In the genomic region with DNA sequence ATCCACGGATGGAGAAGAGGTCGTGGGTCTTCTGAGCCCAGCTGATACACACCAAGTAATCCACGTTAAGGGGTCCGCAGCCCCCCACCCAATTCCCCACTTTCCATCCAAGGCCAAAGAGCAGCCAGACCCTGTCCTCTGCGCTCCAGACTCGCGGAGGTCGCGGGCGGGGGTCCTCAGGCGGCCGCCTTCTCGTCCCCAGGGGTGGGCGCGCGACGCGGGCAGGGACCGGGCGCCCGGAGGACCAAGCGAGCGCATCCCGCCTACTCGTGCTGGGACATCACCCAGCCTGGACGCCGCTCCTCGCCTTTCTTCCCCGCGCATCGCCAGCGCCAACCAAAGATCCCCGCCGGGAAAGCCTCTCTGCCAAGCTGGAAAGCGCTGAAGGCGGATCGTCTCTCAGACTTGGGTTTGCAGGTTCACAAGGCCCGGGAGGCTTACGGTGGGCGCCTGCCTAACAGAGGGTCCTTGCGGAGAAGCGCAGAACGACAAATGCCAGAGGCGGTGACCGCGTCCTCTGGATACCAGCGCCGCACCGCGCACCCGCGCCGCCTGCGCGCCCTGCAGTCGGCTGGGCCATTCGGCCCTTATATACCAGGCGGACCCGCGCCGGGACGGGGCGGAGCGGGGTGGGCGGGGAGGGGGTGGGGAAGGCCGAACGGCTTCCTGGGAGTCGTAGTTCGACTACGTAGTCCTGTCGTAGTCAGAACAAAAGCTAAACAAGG, we compare ENCODE assay signal across 8 cellular contexts.
A peak's percentile ranks its signal among the peaks of the same experiment; 100 is the strongest.
DNase-seq lines count a peak whose midpoint lies in the region; ATAC-seq, FAIRE-seq and TF ChIP-seq lines count a peak whose summit lies in the region.

No MANE protein-coding gene starts in this region.

- no peaks in the 10 kb centered on the region for H3K9me3 ChIP-seq in HepG2 (ENCODE audit: low read length)

- POLR2A ChIA-PET in HepG2 (lab: Yijun Ruan, JAX), result interaction anchor here (0.6 to 2.7 kb wide), 37 partner anchors 9 to 611 kb away, joined by 3 to 117 read pairs (median 4); a partner anchor contains a TSS

- intact Hi-C loops in HepG2 (cut with micrococcal nuclease; ENCODE audit: unreplicated experiment), result loop anchor here (1.0 to 5.0 kb wide), 5 partner anchors 12 to 610 kb away; no protein-coding TSS in a partner anchor

- peaks cover 52% of the 10 kb centered on the region for H3K79me2 ChIP-seq in HepG2 (ENCODE audit: insufficient read depth, low read length)

- H3K4me1 ChIP-seq in HepG2 (ENCODE audit: insufficient read depth, low read length), result peaks cover 39% of the 10 kb centered on the region

- TF ChIP-seq EP300 in HepG2 (IDR thresholded peaks at IDR 0.05; ENCODE audit: low read depth in 2 of 2, low read length in 2 of 2) (peak; percentile 42 to 52; a peak in 2 of 4 replicates), HepG2 (CRISPR knock-in tag; IDR thresholded peaks at IDR 0.05; ENCODE audit: borderline replicate concordance) (0 out of 2 replicates have a peak, but pooled peaks have one; percentile 15)

- 2% methylated on average over 17 of the region's 71 CpGs for WGBS in HepG2 (ENCODE audit: low lambda C conversion rate)

- TF ChIP-seq CTCF in HepG2 (CRISPR knock-in tag; IDR thresholded peaks at IDR 0.05), result peak; percentile 55

- H3K36me3 ChIP-seq in HepG2 (replicated peaks in 1 of 2; ENCODE audit: control insufficient read depth in 1 of 2, insufficient read depth in 2 of 2, low read length in 2 of 2), result no peaks in the 10 kb centered on the region

- peak overlapping the region; percentile 21 for H2AFZ ChIP-seq in HepG2 (ENCODE audit: low read length)

- peak overlapping the region; percentile 90 for H3K4me2 ChIP-seq in HepG2 (ENCODE audit: low read depth, low read length)

- no peaks in the 10 kb centered on the region; a peak in 1 of 5 replicates for H3K27me3 ChIP-seq in HepG2 (ENCODE audit: control insufficient read depth in 1 of 2, insufficient read depth in 2 of 2, low read length in 2 of 2)

- ATAC-seq in HepG2 (peak; percentile 87), HG02884 (IDR thresholded peaks at IDR 0.05; ENCODE audit: unreplicated experiment) (no peak)

- peak; percentile 100 for TF ChIP-seq POLR2A in HepG2 (IDR thresholded peaks at IDR 0.05; ENCODE audit: insufficient read depth in 1 of 2, low read depth in 2 of 2, low read length in 2 of 2)

- FAIRE-seq in HepG2 (lab: Jason Lieb, UNC), result no peak

- peak overlapping the region; percentile 93 for H3K9ac ChIP-seq in HepG2 (ENCODE audit: insufficient read depth, low read depth, low read length)

- H3K27ac ChIP-seq in HepG2 (ENCODE audit: extremely low read length, insufficient read depth, low read length), result peak overlapping the region; percentile 58

- DNase-seq in ELF-1 (ENCODE audit: low read depth, low spot score), result peak; percentile 85
- peak; percentile 79 for DNase-seq in HCEC 1CT
- peak; percentile 71 for DNase-seq in NCI-H1694 treated with DMSO at 0.1 percent for 48 hours (lab: John Stamatoyannopoulos, UW)
- DNase-seq in activated CD4-positive, alpha-beta T cell treated with anti-CD3 and anti-CD28 coated beads for 24 hours (ENCODE audit: low read depth in 2 of 2), result peak; percentile 14 to 37
- DNase-seq in dermis blood vessel endothelial cell, result peak; percentile 42
- peak; percentile 78 for DNase-seq in HepG2 (ENCODE audit: low spot score)
- DNase-seq in stimulated activated CD4-positive, alpha-beta T cell treated with anti-CD3 and anti-CD28 coated beads, Interleukin-2, amount 100 ng/mL, for 24 hours, result peak; percentile 56 to 64

- H3K4me3 ChIP-seq in HepG2 (replicated peaks in 1 of 3; ENCODE audit: insufficient read depth in 1 of 3, low read depth in 2 of 3, low read length in 3 of 3), result peak overlapping the region; percentile 93 to 99 (median 98)

- CTCF ChIA-PET in HepG2 (lab: Yijun Ruan, JAX; ENCODE audit: low intra/inter-chr PET ratio, low total read pairs), result interaction anchor here (0.8 kb wide), 1 partner anchor 35 kb away, joined by 3 read pairs; no protein-coding TSS in a partner anchor

- TF ChIP-seq RAD21 in HepG2 (CRISPR knock-in tag; IDR thresholded peaks at IDR 0.05), result peak; percentile 83

- peaks cover 10% of the 10 kb centered on the region; the same call in 1 of the 2 replicates for H4K20me1 ChIP-seq in HepG2 (ENCODE audit: insufficient read depth, low read length)

- in situ Hi-C loops in HepG2 (cut with HindIII; ENCODE audit: extremely low pct_ligation_motif_present, low pct_unique_long_range_greater_than_20kb), result no loop called here

- no TSS peak for BruUV-seq in HepG2 (replicated peaks; lab: Mats Ljungman, UMichigan)

TF ChIP-seq in HepG2, 621 proteins besides CTCF, POLR2A, EP300 and RAD21 (continues in another document):
- TF ChIP-seq ZNF552 (CRISPR knock-in tag; IDR thresholded peaks at IDR 0.05; ENCODE audit: borderline replicate concordance) (no peak), ETV5 (CRISPR knock-in tag; IDR thresholded peaks at IDR 0.05; ENCODE audit: borderline replicate concordance) (peak; percentile 59), ZNF792 (CRISPR knock-in tag; IDR thresholded peaks at IDR 0.05) (peak; percentile 95), ZSCAN12 (CRISPR knock-in tag; IDR thresholded peaks at IDR 0.05) (peak; percentile 88; the same call in 1 of the 2 replicates), MYC (CRISPR knock-in tag; IDR thresholded peaks at IDR 0.05; ENCODE audit: borderline replicate concordance) (peak; percentile 65; the same call in 1 of the 2 replicates), ZNF256 (CRISPR knock-in tag; conservative IDR thresholded peaks at IDR 0.05) (no peak), ZNF331 (CRISPR knock-in tag; IDR thresholded peaks at IDR 0.05) (peak; percentile 93), SRSF1 (optimal IDR thresholded peaks at IDR 0.05; ENCODE audit: low read depth, low read length) (no peak), ASH2L (IDR thresholded peaks at IDR 0.05; ENCODE audit: insufficient read length, low read depth, low read length) (peak; percentile 69), ZNF317 (CRISPR knock-in tag; IDR thresholded peaks at IDR 0.05) (0 out of 2 replicates have a peak, but pooled peaks have one; percentile 32), ZNF720 (CRISPR knock-in tag; IDR thresholded peaks at IDR 0.05) (peak; percentile 74; the same call in 1 of the 2 replicates), MTA3 (CRISPR knock-in tag; IDR thresholded peaks at IDR 0.05) (0 out of 2 replicates have a peak, but pooled peaks have one; percentile 52), RARG (CRISPR knock-in tag; IDR thresholded peaks at IDR 0.05; ENCODE audit: low read depth) (no peak), ZNF747 (CRISPR knock-in tag; IDR thresholded peaks at IDR 0.05; ENCODE audit: borderline replicate concordance) (peak; percentile 79; the same call in 1 of the 2 replicates), NBN (conservative IDR thresholded peaks at IDR 0.05) (no peak)
- TF ChIP-seq, protein P1, sequence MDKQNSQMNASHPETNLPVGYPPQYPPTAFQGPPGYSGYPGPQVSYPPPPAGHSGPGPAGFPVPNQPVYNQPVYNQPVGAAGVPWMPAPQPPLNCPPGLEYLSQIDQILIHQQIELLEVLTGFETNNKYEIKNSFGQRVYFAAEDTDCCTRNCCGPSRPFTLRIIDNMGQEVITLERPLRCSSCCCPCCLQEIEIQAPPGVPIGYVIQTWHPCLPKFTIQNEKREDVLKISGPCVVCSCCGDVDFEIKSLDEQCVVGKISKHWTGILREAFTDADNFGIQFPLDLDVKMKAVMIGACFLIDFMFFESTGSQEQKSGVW (CRISPR knock-in tag; IDR thresholded peaks at IDR 0.05; ENCODE audit: borderline replicate concordance), result no peak
- TF ChIP-seq, protein P2, sequence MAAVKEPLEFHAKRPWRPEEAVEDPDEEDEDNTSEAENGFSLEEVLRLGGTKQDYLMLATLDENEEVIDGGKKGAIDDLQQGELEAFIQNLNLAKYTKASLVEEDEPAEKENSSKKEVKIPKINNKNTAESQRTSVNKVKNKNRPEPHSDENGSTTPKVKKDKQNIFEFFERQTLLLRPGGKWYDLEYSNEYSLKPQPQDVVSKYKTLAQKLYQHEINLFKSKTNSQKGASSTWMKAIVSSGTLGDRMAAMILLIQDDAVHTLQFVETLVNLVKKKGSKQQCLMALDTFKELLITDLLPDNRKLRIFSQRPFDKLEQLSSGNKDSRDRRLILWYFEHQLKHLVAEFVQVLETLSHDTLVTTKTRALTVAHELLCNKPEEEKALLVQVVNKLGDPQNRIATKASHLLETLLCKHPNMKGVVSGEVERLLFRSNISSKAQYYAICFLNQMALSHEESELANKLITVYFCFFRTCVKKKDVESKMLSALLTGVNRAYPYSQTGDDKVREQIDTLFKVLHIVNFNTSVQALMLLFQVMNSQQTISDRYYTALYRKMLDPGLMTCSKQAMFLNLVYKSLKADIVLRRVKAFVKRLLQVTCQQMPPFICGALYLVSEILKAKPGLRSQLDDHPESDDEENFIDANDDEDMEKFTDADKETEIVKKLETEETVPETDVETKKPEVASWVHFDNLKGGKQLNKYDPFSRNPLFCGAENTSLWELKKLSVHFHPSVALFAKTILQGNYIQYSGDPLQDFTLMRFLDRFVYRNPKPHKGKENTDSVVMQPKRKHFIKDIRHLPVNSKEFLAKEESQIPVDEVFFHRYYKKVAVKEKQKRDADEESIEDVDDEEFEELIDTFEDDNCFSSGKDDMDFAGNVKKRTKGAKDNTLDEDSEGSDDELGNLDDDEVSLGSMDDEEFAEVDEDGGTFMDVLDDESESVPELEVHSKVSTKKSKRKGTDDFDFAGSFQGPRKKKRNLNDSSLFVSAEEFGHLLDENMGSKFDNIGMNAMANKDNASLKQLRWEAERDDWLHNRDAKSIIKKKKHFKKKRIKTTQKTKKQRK (IDR thresholded peaks at IDR 0.05; ENCODE audit: low read length), result no peak
- TF ChIP-seq, protein P3, sequence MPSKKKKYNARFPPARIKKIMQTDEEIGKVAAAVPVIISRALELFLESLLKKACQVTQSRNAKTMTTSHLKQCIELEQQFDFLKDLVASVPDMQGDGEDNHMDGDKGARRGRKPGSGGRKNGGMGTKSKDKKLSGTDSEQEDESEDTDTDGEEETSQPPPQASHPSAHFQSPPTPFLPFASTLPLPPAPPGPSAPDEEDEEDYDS (CRISPR knock-in tag; IDR thresholded peaks at IDR 0.05), result peak; percentile 99
- TF ChIP-seq, protein P4, sequence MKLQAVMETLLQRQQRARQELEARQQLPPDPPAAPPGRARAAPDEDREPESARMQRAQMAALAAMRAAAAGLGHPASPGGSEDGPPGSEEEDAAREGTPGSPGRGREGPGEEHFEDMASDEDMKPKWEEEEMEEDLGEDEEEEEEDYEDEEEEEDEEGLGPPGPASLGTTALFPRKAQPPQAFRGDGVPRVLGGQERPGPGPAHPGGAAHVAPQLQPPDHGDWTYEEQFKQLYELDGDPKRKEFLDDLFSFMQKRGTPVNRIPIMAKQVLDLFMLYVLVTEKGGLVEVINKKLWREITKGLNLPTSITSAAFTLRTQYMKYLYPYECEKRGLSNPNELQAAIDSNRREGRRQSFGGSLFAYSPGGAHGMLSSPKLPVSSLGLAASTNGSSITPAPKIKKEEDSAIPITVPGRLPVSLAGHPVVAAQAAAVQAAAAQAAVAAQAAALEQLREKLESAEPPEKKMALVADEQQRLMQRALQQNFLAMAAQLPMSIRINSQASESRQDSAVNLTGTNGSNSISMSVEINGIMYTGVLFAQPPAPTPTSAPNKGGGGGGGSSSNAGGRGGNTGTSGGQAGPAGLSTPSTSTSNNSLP (IDR thresholded peaks at IDR 0.05; ENCODE audit: low read depth, low read length), result no peak; the same call in 1 of the 2 replicates

Comparison
In these comparisons a context has a peak if more than half of its experiments do, and no peak if none do; other contexts are left out.
1. DNase-seq: peak in every context shown above with its lines; median percentile 85 in ELF-1; 79 in HCEC 1CT; 78 in HepG2; 71 in NCI-H1694 treated with DMSO at 0.1 percent for 48 hours; 60 in stimulated activated CD4-positive, alpha-beta T cell treated with anti-CD3 and anti-CD28 coated beads, Interleukin-2, amount 100 ng/mL, for 24 hours; 42 in dermis blood vessel endothelial cell; 26 in activated CD4-positive, alpha-beta T cell treated with anti-CD3 and anti-CD28 coated beads for 24 hours.